In genomic region chr19:27689734-27690241, GRCh38 we compare ENCODE assay signal across 30 cellular contexts.
"Had no signal": no experiment of that assay in that cellular context is flagged by ENCODE, and none has a peak within 500 bp of the region (broad histone marks: within the 10 kb centered on the region; RNA-seq: fewer than 3 reads in every experiment).

No MANE protein-coding gene starts in this region.

- FAIRE-seq: astrocyte, bronchial epithelial cell, endometrium, endothelial cell of umbilical vein had no signal

- H3K27me3 ChIP-seq: brain microvascular endothelial cell, colonic mucosa, esophagus squamous epithelium, gastroesophageal sphincter had no signal

- H3K4me1 ChIP-seq: colonic mucosa, esophagus squamous epithelium, gastroesophageal sphincter had no signal

- ATAC-seq: activated CD4-positive, CD25-positive, alpha-beta regulatory T cell treated with anti-CD3 and anti-CD28 coated beads, Interleukin-2, amount 50 U/mL, for 24 hours; activated CD8-positive, alpha-beta T cell treated with anti-CD3 and anti-CD28 coated beads for 36 hours; activated naive CD4-positive, alpha-beta T cell treated with anti-CD3 and anti-CD28 coated beads, Interleukin-2, amount 50 U/mL, for 72 hours; activated T-cell treated with anti-CD3 and anti-CD28 coated beads, Interleukin-2, amount 50 U/mL, for 4 hours; activated T-helper 17 cell treated with anti-CD3 and anti-CD28 coated beads, Interleukin-2, amount 50 U/mL, for 72 hours; gastroesophageal sphincter; T-helper 17 cell had no signal

- H3K4me3 ChIP-seq: colonic mucosa, esophagus squamous epithelium, gastroesophageal sphincter had no signal

- DNase-seq: activated B cell treated with CpG ODN at 0.5 μM for 24 hours; activated CD4-positive, alpha-beta T cell treated with anti-CD3 and anti-CD28 coated beads for 48 hours; activated CD4-positive, alpha-beta T cell treated with anti-CD3 and anti-CD28 coated beads, Interleukin-2, amount 50 U/mL, for 1 hour; activated CD4-positive, alpha-beta T cell treated with anti-CD3 and anti-CD28 coated beads, Interleukin-2, amount 50 U/mL, for 48 hours; activated CD8-positive, alpha-beta memory T cell treated with anti-CD3 and anti-CD28 coated beads for 24 hours; activated CD8-positive, alpha-beta T cell treated with anti-CD3 and anti-CD28 coated beads for 36 hours; activated effector memory CD4-positive, alpha-beta T cell treated with anti-CD3 and anti-CD28 coated beads, Interleukin-2, amount 50 U/mL, for 16 hours; activated naive CD4-positive, alpha-beta T cell treated with anti-CD3 and anti-CD28 coated beads, Interleukin-2, amount 10 ng/mL, durations not matched to agents 7 days and 5 days; activated naive CD8-positive, alpha-beta T cell treated with anti-CD3 and anti-CD28 coated beads, Interleukin-2, amount 10 ng/mL, durations not matched to agents 7 days and 5 days; activated T-cell treated with anti-CD3 and anti-CD28 coated beads, Interleukin-2, amount 50 U/mL, for 4 hours; brain microvascular endothelial cell; caudate nucleus; cerebellar nuclear complex; colonic mucosa; effector CD8-positive, alpha-beta T cell; esophagus squamous epithelium; foreskin melanocyte; T-helper 1 cell; T-helper 17 cell; T1000; WERI-Rb-1 had no signal

- H3K27ac ChIP-seq: brain microvascular endothelial cell, colonic mucosa, epithelial cell of prostate, esophagus squamous epithelium, gastroesophageal sphincter, WERI-Rb-1 had no signal

- H3K36me3 ChIP-seq: brain microvascular endothelial cell, colonic mucosa, esophagus squamous epithelium, gastroesophageal sphincter, WERI-Rb-1 had no signal

- H3K9me3 ChIP-seq: colonic mucosa had no signal
